In genomic region chr19:58572818-58573657, GRCh38 we compare ENCODE assay signal across 8 cellular contexts. TPM values are rescaled to one million over a fixed set of nuclear protein-coding genes. Genes with fewer than 3 reads are reported as not detected.
DNase-seq lines count a peak whose midpoint lies in the region; ATAC-seq and TF ChIP-seq lines count a peak whose summit lies in the region.

MZF1 (minus strand) TSS chr19:58573335; CDS start chr19:58571389, 1,946 bp downstream.

- H3K9me2 ChIP-seq in PC-3 (replicated peaks; ENCODE audit: low read length), result no peaks in the 10 kb centered on the region

- POLR2A ChIA-PET in GM10248 (lab: Yijun Ruan, JAX) (interaction anchor here (1.4 kb wide), 1 partner anchor 14 kb away, joined by 4 read pairs; the partner anchor contains the start of gene UBE2M), PC-3 (lab: Charles Lee; ENCODE audit: unreplicated experiment) (no interaction called here)

- H3K27ac ChIP-seq in PC-3 (ENCODE audit: low read length) (peak within 1 kb of the TSS; percentile 91), psoas muscle (peak within 1 kb of the TSS; percentile 99), vagina (peak within 1 kb of the TSS; percentile 99)

- peaks cover 22% of the 10 kb centered on the region for H3K79me2 ChIP-seq in PC-3 (ENCODE audit: low read length)

- H3K4me2 ChIP-seq in PC-3 (ENCODE audit: low read length), result peak within 1 kb of the TSS; percentile 100

- H4K20me1 ChIP-seq in PC-3 (ENCODE audit: low read length), result no peaks in the 10 kb centered on the region

- H3F3A ChIP-seq in PC-3 (ENCODE audit: low read length, unreplicated experiment), result no peaks in the 10 kb centered on the region

- TF ChIP-seq CTCF in GM10248 (IDR thresholded peaks at IDR 0.05; ENCODE audit: control extremely low read depth, extremely low read depth, low read depth, missing control alignments) (no peak), HFFc6 (IDR thresholded peaks at IDR 0.05) (peak; percentile 61), PC-3 (conservative IDR thresholded peaks at IDR 0.05; ENCODE audit: low read depth, low read length) (no peak), psoas muscle (IDR thresholded peaks at IDR 0.05) (peak; percentile 11), vagina (IDR thresholded peaks at IDR 0.05) (peak in 1 of 3 experiments; percentile 25)

- H3K27me3 ChIP-seq in PC-3 (ENCODE audit: low read length) (no peaks in the 10 kb centered on the region), psoas muscle (ENCODE audit: insufficient read depth in 3 of 3, low read length in 2 of 3) (no peaks in the 10 kb centered on the region), vagina (no peaks in the 10 kb centered on the region)

- peak within 1 kb of the TSS; percentile 99 for H3K27ac Mint-ChIP-seq in HFFc6
- peak within 1 kb of the TSS; percentile 100 for H3K27ac Mint-ChIP-seq in activated naive CD8-positive, alpha-beta T cell

- peak within 1 kb of the TSS; percentile 88 for H3K9ac ChIP-seq in PC-3 (ENCODE audit: low read length)

- H3K9me3 Mint-ChIP-seq in HFFc6, result no peaks in the 10 kb centered on the region
- no peaks in the 10 kb centered on the region for H3K9me3 Mint-ChIP-seq in activated naive CD8-positive, alpha-beta T cell (ENCODE audit: low read depth)

- peak within 1 kb of the TSS; percentile 96 for H2AFZ ChIP-seq in PC-3 (ENCODE audit: low read length)

- H3K4me3 ChIP-seq in PC-3 (ENCODE audit: low read length) (peak within 1 kb of the TSS; percentile 76), psoas muscle (peak within 1 kb of the TSS; percentile 94), vagina (peak within 1 kb of the TSS; percentile 49 to 73)

- TSS peak; percentile 33 for BruUV-seq in PC-3 (replicated peaks; lab: Mats Ljungman, UMichigan)

- no peak for TF ChIP-seq POLR2A in vagina (IDR thresholded peaks at IDR 0.05)

- H3K4me1 Mint-ChIP-seq in HFFc6 (ENCODE audit: low read depth), result peaks cover 34% of the 10 kb centered on the region
- peaks cover 32% of the 10 kb centered on the region for H3K4me1 Mint-ChIP-seq in activated naive CD8-positive, alpha-beta T cell (ENCODE audit: low read depth)

- H3K9me3 ChIP-seq in PC-3 (ENCODE audit: low read length) (no peaks in the 10 kb centered on the region), psoas muscle (no peaks in the 10 kb centered on the region), vagina (no peaks in the 10 kb centered on the region)

- H3K27me3 Mint-ChIP-seq in HFFc6 (ENCODE audit: insufficient read depth), result peaks cover 4% of the 10 kb centered on the region
- no peaks in the 10 kb centered on the region for H3K27me3 Mint-ChIP-seq in activated naive CD8-positive, alpha-beta T cell

- H3K4me3 Mint-ChIP-seq in HFFc6, result peak within 1 kb of the TSS; percentile 91
- H3K4me3 Mint-ChIP-seq in activated naive CD8-positive, alpha-beta T cell, result peak within 1 kb of the TSS; percentile 100

- intact Hi-C loops in PC-3 (cut with micrococcal nuclease), result loop anchor here (2.0 kb wide), 1 partner anchor 14 kb away; the partner anchor contains the start of gene UBE2M
- intact Hi-C loops in cardiac septum (cut with DNase I), result loop anchor here (1.0 kb wide), 1 partner anchor 14 kb away; no protein-coding TSS in a partner anchor
- intact Hi-C loops in psoas muscle (cut with DNase I), result loop anchor here in 1 of 2 donors (1.0 kb wide), 1 partner anchor 14 kb away; no protein-coding TSS in a partner anchor
- intact Hi-C loops in vagina (cut with DNase I), result no loop called here

- ATAC-seq in PC-3 (peak; percentile 69), psoas muscle (peak; percentile 80 to 82 (median 80))

- peaks cover 15% of the 10 kb centered on the region; the same call in 1 of the 2 replicates for H3K36me3 Mint-ChIP-seq in HFFc6 (ENCODE audit: low read depth)
- peaks cover 7% of the 10 kb centered on the region for H3K36me3 Mint-ChIP-seq in activated naive CD8-positive, alpha-beta T cell

- CTCF ChIA-PET in GM10248 (lab: Yijun Ruan, JAX), result no interaction called here
- CTCF ChIA-PET in PC-3 (lab: Charles Lee), result no interaction called here

- H3K4me1 ChIP-seq in PC-3 (ENCODE audit: insufficient read depth, low read length), result peaks cover 23% of the 10 kb centered on the region
- peaks cover 18% of the 10 kb centered on the region for H3K4me1 ChIP-seq in psoas muscle
- peaks cover 45% of the 10 kb centered on the region for H3K4me1 ChIP-seq in vagina

- peak; percentile 95 for DNase-seq in GM10248 (ENCODE audit: extremely low spot score)
- peak; percentile 100 for DNase-seq in HFFc6
- DNase-seq in PC-3, result peak; percentile 100
- peak; percentile 100 for DNase-seq in cardiac septum (ENCODE audit: low spot score)
- peak; percentile 100 for DNase-seq in psoas muscle
- DNase-seq in vagina (ENCODE audit: extremely low spot score in 2 of 2), result peak in 1 of 2 donors; percentile 100
- DNase-seq in cortex of kidney (lab: John Stamatoyannopoulos, UW), result no peak

- 0 to 1% (median 0%) methylated on average over 54 to 75 of the region's 75 CpGs for WGBS in psoas muscle, 3 donors

- H3K36me3 ChIP-seq in PC-3 (ENCODE audit: low read depth, low read length), result no peaks in the 10 kb centered on the region; the same call in 1 of the 2 replicates
- H3K36me3 ChIP-seq in psoas muscle (ENCODE audit: insufficient read depth in 1 of 2, low read depth in 1 of 2), result peaks cover 2 to 33% of the 10 kb centered on the region in 2 donors
- H3K36me3 ChIP-seq in vagina, result peaks cover 0 to 10% of the 10 kb centered on the region in 2 donors

RNA-seq across cellular contexts. Expression of gene MZF1, which starts in this region (rescaled TPM):
- 10 to 100 TPM in 3 of 6 experiments, 1 to 10 TPM in 3; 8.3 to 12.4 (median 9.3) TPM for total RNA-seq in HFFc6 (2021; fragmentation: NEBNext Ultra II Directional; extraction: Animal tissue kit (Norgen Biotek cat#: 25700))
- total RNA-seq in PC-3 (2014; rRNA removed) (18.0 and 29.3 TPM in 2 replicates), cardiac septum (12.4 TPM), psoas muscle (10 to 100 TPM in 2 of 4 donors, 1 to 10 TPM in 2; 8.2 to 13.0 (median 11.1) TPM), vagina (32.2 TPM)
- 10 to 100 TPM in 1 of 3 donors, 1 to 10 TPM in 2; 5.0 to 12.5 (median 8.2) TPM for polyA plus RNA-seq in psoas muscle

Comparison
In these comparisons a context has a peak if more than half of its experiments do, and no peak if none do; other contexts are left out.
1. CTCF ChIP-seq: peak in HFFc6 (single experiment) and psoas muscle (single experiment); none in GM10248 (single experiment) and PC-3 (single experiment).
2. Peak in every context shown above with its lines, with median percentiles within 50 percentile points of each other: H3K27ac ChIP-seq and H3K4me3 ChIP-seq.